In the genomic region with DNA sequence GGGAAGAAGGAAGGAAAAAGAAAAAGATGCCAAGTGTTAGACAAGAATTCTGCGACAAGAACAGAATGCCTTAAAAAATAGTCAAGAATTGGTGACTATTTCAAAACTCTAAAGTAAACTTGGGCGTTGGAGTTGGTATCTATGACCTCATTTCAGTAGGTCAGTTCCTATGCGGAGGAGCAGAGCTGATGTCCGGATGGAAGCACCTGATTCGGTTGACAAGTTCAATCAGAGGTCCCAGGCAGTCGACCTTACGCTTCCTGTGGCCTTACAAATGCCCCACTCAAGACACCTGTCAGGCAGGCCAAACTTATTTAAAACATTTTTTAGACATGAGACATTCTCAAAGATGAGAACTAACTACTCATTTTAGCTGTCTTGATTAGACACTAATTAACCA, we compare ENCODE assay signal across 28 cellular contexts.
"Had no signal": no experiment of that assay in that cellular context is flagged by ENCODE, and none has a peak within 500 bp of the region (broad histone marks: within the 10 kb centered on the region; RNA-seq: fewer than 3 reads in every experiment).

No MANE protein-coding gene starts in this region.

- H3K4me3 ChIP-seq: stomach, suprapubic skin, testis, thoracic aorta, thyroid gland, tibial artery, tibial nerve, transverse colon, upper lobe of left lung, upper lobe of right lung, uterus, vagina had no signal

- DNase-seq: stimulated activated CD4-positive, alpha-beta T cell treated with anti-CD3 and anti-CD28 coated beads, Interleukin-2, amount 100 ng/mL, for 48 hours; stimulated activated CD4-positive, alpha-beta T cell treated with anti-CD3 and anti-CD28 coated beads, Interleukin-4, amount 100 ng/mL, for 1 hour; stimulated activated CD4-positive, alpha-beta T cell treated with anti-CD3 and anti-CD28 coated beads, Interleukin-4, amount 100 ng/mL, for 24 hours; stimulated activated CD4-positive, alpha-beta T cell treated with anti-CD3 and anti-CD28 coated beads, Interleukin-4, amount 100 ng/mL, for 4 hours; stimulated activated CD8-positive, alpha-beta memory T cell treated with anti-CD3 and anti-CD28 coated beads, Interleukin-4, amount 100 ng/mL, for 48 hours; stimulated activated naive B cell treated with anti-CD40 and anti-IgM and Interleukin-4, amounts not matched to agents 10 μg/mL and 1 μg/mL and 100 μg/mL, for 72 hours; stimulated activated naive CD4-positive, alpha-beta T cell; stimulated activated naive CD4-positive, alpha-beta T cell treated with Interleukin-2 at 50 U/mL for 16 hours; stimulated activated naive CD8-positive, alpha-beta T cell treated with anti-CD3 and anti-CD28 coated beads, Interleukin-15, amount 100 ng/mL, for 72 hours; stimulated activated naive CD8-positive, alpha-beta T cell treated with anti-CD3 and anti-CD28 coated beads, Interleukin-15, Interleukin-2, amounts not matched to agents 100 U/mL and 50 U/mL, for 24 hours; stomach; substantia nigra; testis; thyroid gland; tibial artery; transverse colon; upper lobe of left lung; upper lobe of right lung; uterus had no signal

- ATAC-seq: stimulated activated effector memory CD8-positive, alpha-beta T cell treated with anti-CD3 and anti-CD28 coated beads, Interleukin-12 subunit alpha, Interleukin-12 subunit beta, amount 100 ng/mL, for 72 hours; stimulated activated memory B cell treated with anti-CD40 and anti-IgM and Interleukin-4, amounts not matched to agents 10 μg/mL and 1 μg/mL and 100 μg/mL, for 72 hours; stimulated activated naive B cell treated with anti-CD40 and anti-IgM and Interleukin-4, amounts not matched to agents 10 μg/mL and 1 μg/mL and 100 μg/mL, for 72 hours; stimulated activated naive CD8-positive, alpha-beta T cell treated with anti-CD3 and anti-CD28 coated beads, Interleukin-15, amount 100 ng/mL, for 72 hours; stimulated activated naive CD8-positive, alpha-beta T cell treated with anti-CD3 and anti-CD28 coated beads, Interleukin-15, Interleukin-2, amounts not matched to agents 100 U/mL and 50 U/mL, for 24 hours; upper lobe of right lung had no signal

- H3K9me3 ChIP-seq: stomach, suprapubic skin, testis, thoracic aorta, thyroid gland, tibial artery, tibial nerve, transverse colon, upper lobe of left lung, upper lobe of right lung, uterus, vagina had no signal

- H3K36me3 Mint-ChIP-seq: stimulated activated effector memory CD8-positive, alpha-beta T cell treated with anti-CD3 and anti-CD28 coated beads, Interleukin-12 subunit alpha, Interleukin-12 subunit beta, amount 100 ng/mL, for 72 hours; stimulated activated memory B cell treated with anti-CD40 and anti-IgM and Interleukin-4, amounts not matched to agents 10 μg/mL and 1 μg/mL and 100 μg/mL, for 72 hours; stimulated activated naive B cell treated with anti-CD40 and anti-IgM and Interleukin-4, amounts not matched to agents 10 μg/mL and 1 μg/mL and 100 μg/mL, for 72 hours; type B pancreatic cell had no signal

- H3K36me3 ChIP-seq: stomach, suprapubic skin, thoracic aorta, thyroid gland, tibial artery, tibial nerve, transverse colon, upper lobe of left lung, upper lobe of right lung, uterus, vagina had no signal

- FAIRE-seq: urothelium cell line had no signal

- H3K4me3 Mint-ChIP-seq: stimulated activated effector memory CD8-positive, alpha-beta T cell treated with anti-CD3 and anti-CD28 coated beads, Interleukin-12 subunit alpha, Interleukin-12 subunit beta, amount 100 ng/mL, for 72 hours; stimulated activated memory B cell treated with anti-CD40 and anti-IgM and Interleukin-4, amounts not matched to agents 10 μg/mL and 1 μg/mL and 100 μg/mL, for 72 hours; stimulated activated naive B cell treated with anti-CD40 and anti-IgM and Interleukin-4, amounts not matched to agents 10 μg/mL and 1 μg/mL and 100 μg/mL, for 72 hours; stimulated activated naive CD8-positive, alpha-beta T cell treated with anti-CD3 and anti-CD28 coated beads, Interleukin-15, amount 100 ng/mL, for 72 hours; stimulated activated naive CD8-positive, alpha-beta T cell treated with anti-CD3 and anti-CD28 coated beads, Interleukin-15, Interleukin-2, amounts not matched to agents 100 ng/mL and 50 ng/mL, for 24 hours; type B pancreatic cell had no signal

- H3K4me1 ChIP-seq: stomach, suprapubic skin, thyroid gland, transverse colon, upper lobe of right lung, uterus, vagina had no signal

- H3K27ac ChIP-seq: stomach, suprapubic skin, testis, thoracic aorta, thyroid gland, tibial artery, tibial nerve, transverse colon, upper lobe of left lung, upper lobe of right lung, uterus, vagina had no signal

- H3K27me3 Mint-ChIP-seq: stimulated activated memory B cell treated with anti-CD40 and anti-IgM and Interleukin-4, amounts not matched to agents 10 μg/mL and 1 μg/mL and 100 μg/mL, for 72 hours; stimulated activated naive CD8-positive, alpha-beta T cell treated with anti-CD3 and anti-CD28 coated beads, Interleukin-15, amount 100 ng/mL, for 72 hours; type B pancreatic cell had no signal

- H3K4me1 Mint-ChIP-seq: stimulated activated effector memory CD8-positive, alpha-beta T cell treated with anti-CD3 and anti-CD28 coated beads, Interleukin-12 subunit alpha, Interleukin-12 subunit beta, amount 100 ng/mL, for 72 hours; stimulated activated naive B cell treated with anti-CD40 and anti-IgM and Interleukin-4, amounts not matched to agents 10 μg/mL and 1 μg/mL and 100 μg/mL, for 72 hours; stimulated activated naive CD8-positive, alpha-beta T cell treated with anti-CD3 and anti-CD28 coated beads, Interleukin-15, amount 100 ng/mL, for 72 hours had no signal

- H3K27ac Mint-ChIP-seq: stimulated activated effector memory CD8-positive, alpha-beta T cell treated with anti-CD3 and anti-CD28 coated beads, Interleukin-12 subunit alpha, Interleukin-12 subunit beta, amount 100 ng/mL, for 72 hours; stimulated activated memory B cell treated with anti-CD40 and anti-IgM and Interleukin-4, amounts not matched to agents 10 μg/mL and 1 μg/mL and 100 μg/mL, for 72 hours; stimulated activated naive B cell treated with anti-CD40 and anti-IgM and Interleukin-4, amounts not matched to agents 10 μg/mL and 1 μg/mL and 100 μg/mL, for 72 hours; stimulated activated naive CD8-positive, alpha-beta T cell treated with anti-CD3 and anti-CD28 coated beads, Interleukin-15, amount 100 ng/mL, for 72 hours; stimulated activated naive CD8-positive, alpha-beta T cell treated with anti-CD3 and anti-CD28 coated beads, Interleukin-15, Interleukin-2, amounts not matched to agents 100 ng/mL and 50 ng/mL, for 24 hours; type B pancreatic cell had no signal

- H3K27me3 ChIP-seq: stomach, suprapubic skin, testis, thyroid gland, tibial artery, tibial nerve, transverse colon, upper lobe of left lung, upper lobe of right lung, uterus, vagina had no signal

- H3K9me3 Mint-ChIP-seq: stimulated activated effector memory CD8-positive, alpha-beta T cell treated with anti-CD3 and anti-CD28 coated beads, Interleukin-12 subunit alpha, Interleukin-12 subunit beta, amount 100 ng/mL, for 72 hours; stimulated activated memory B cell treated with anti-CD40 and anti-IgM and Interleukin-4, amounts not matched to agents 10 μg/mL and 1 μg/mL and 100 μg/mL, for 72 hours; stimulated activated naive B cell treated with anti-CD40 and anti-IgM and Interleukin-4, amounts not matched to agents 10 μg/mL and 1 μg/mL and 100 μg/mL, for 72 hours; stimulated activated naive CD8-positive, alpha-beta T cell treated with anti-CD3 and anti-CD28 coated beads, Interleukin-15, amount 100 ng/mL, for 72 hours; stimulated activated naive CD8-positive, alpha-beta T cell treated with anti-CD3 and anti-CD28 coated beads, Interleukin-15, Interleukin-2, amounts not matched to agents 100 ng/mL and 50 ng/mL, for 24 hours; type B pancreatic cell had no signal
